1 cellular context compared by ENCODE assay signal in genomic region chr14:52546318-52546670, GRCh38.
TF ChIP-seq lines count a peak whose summit lies in the region.

No MANE protein-coding gene starts in this region.

TF ChIP-seq in GM12878, 131 proteins besides CTCF, POLR2A, EP300 and RAD21:
- TF ChIP-seq RB1 (IDR thresholded peaks at IDR 0.05; ENCODE audit: borderline replicate concordance) (no peak), POLR2AphosphoS2 (IDR thresholded peaks at IDR 0.05; ENCODE audit: low read depth, low read length) (no peak), NR2C2 (IDR thresholded peaks at IDR 0.05; ENCODE audit: borderline replicate concordance, control insufficient read depth, insufficient read length, low read depth) (no peak), BCL3 (IDR thresholded peaks at IDR 0.05; ENCODE audit: borderline replicate concordance, insufficient read depth, low read depth, low read length, poor library complexity, severe bottlenecking) (no peak), PKNOX1 (IDR thresholded peaks at IDR 0.05) (no peak), IRF3 (IDR thresholded peaks at IDR 0.05) (no peak), ESRRA (IDR thresholded peaks at IDR 0.05; ENCODE audit: low read length) (no peak), RUNX3 (IDR thresholded peaks at IDR 0.05; ENCODE audit: low read length) (no peak), ZZZ3 (IDR thresholded peaks at IDR 0.05; ENCODE audit: control insufficient read depth, insufficient read length, low read depth) (no peak), CBX5 (IDR thresholded peaks at IDR 0.05; ENCODE audit: low read depth) (no peak), ZNF274 (IDR thresholded peaks at IDR 0.05; ENCODE audit: insufficient read depth, insufficient read length) (no peak), NR2C1 (IDR thresholded peaks at IDR 0.05) (no peak), IKZF2 (IDR thresholded peaks at IDR 0.05) (no peak), JUND (IDR thresholded peaks at IDR 0.05; ENCODE audit: low read depth, low read length) (no peak), ELK1 (IDR thresholded peaks at IDR 0.05; ENCODE audit: low read depth, low read length) (no peak), ZBTB4 (CRISPR knock-in tag; IDR thresholded peaks at IDR 0.05) (no peak), CREB1 (IDR thresholded peaks at IDR 0.05; ENCODE audit: low read depth) (no peak), SP1 (IDR thresholded peaks at IDR 0.05; ENCODE audit: low read depth, low read length) (no peak), ZNF207 (IDR thresholded peaks at IDR 0.05; ENCODE audit: borderline replicate concordance) (no peak), YY1 (IDR thresholded peaks at IDR 0.05; ENCODE audit: low read depth, low read length) (no peak)
